ENCODE assay signal across 18 cellular contexts in genomic region chr10:5757766-5758517, GRCh38. TPM values are rescaled to one million over a fixed set of nuclear protein-coding genes. Genes with fewer than 3 reads are reported as not detected.
A peak's percentile ranks its signal among the peaks of the same experiment; 100 is the strongest.
DNase-seq lines count a peak whose midpoint lies in the region; TF ChIP-seq lines count a peak whose summit lies in the region.
"Had no signal": no experiment of that assay in that cellular context is flagged by ENCODE, and none has a peak within 500 bp of the region (broad histone marks: within the 10 kb centered on the region; RNA-seq: fewer than 3 reads in every experiment).

No MANE protein-coding gene starts in this region.

- H3K4me3 Mint-ChIP-seq in immature natural killer cell, result no peak overlapping the region
- H3K4me3 Mint-ChIP-seq: T-helper 1 cell treated with Interleukin-12 subunit alpha and Interleukin-12 subunit beta and Interleukin-4 antibody, amounts not matched to agents 30 μg/mL and 1 μg/mL, for 36 hours had no signal

- DNase-seq in cardiac muscle cell (ENCODE audit: low read depth in 1 of 2, low spot score in 1 of 2), result no peak
- DNase-seq in right atrium auricular region (ENCODE audit: low spot score), result no peak
- DNase-seq in immature natural killer cell, result no peak
- no peak for DNase-seq in Karpas-422
- no peak for DNase-seq in substantia nigra (lab: John Stamatoyannopoulos, UW)
- DNase-seq in head of caudate nucleus, result no peak
- DNase-seq: activated CD8-positive, alpha-beta memory T cell treated with anti-CD3 and anti-CD28 coated beads for 24 hours; adrenal gland; cortex of kidney; DMS153; NCI-H526 treated with DMSO at 0.1 percent for 48 hours; ovary; SJCRH30; stimulated activated CD4-positive, alpha-beta T cell treated with anti-CD3 and anti-CD28 coated beads, Interleukin-15, amount 100 ng/mL, for 24 hours; WERI-Rb-1 had no signal

- H3K27me3 Mint-ChIP-seq in immature natural killer cell (ENCODE audit: low read depth in 3 of 3), result no peaks in the 10 kb centered on the region

- peaks cover 19 to 37% (median 35%) of the 10 kb centered on the region in 3 donors for H3K36me3 Mint-ChIP-seq in immature natural killer cell

- peak overlapping the region in 5 of 6 donors; percentile 23 to 83 (median 78) for H3K27ac Mint-ChIP-seq in immature natural killer cell

- H2AFZ ChIP-seq in Karpas-422 (ENCODE audit: low read length), result no peak overlapping the region

- no peak for TF ChIP-seq CTCF in cardiac muscle cell (IDR thresholded peaks at IDR 0.05; ENCODE audit: low read depth, low read length)
- no peak for TF ChIP-seq CTCF in right atrium auricular region (IDR thresholded peaks at IDR 0.05)
- no peak for TF ChIP-seq CTCF in VCaP (conservative IDR thresholded peaks at IDR 0.05)

- H3K9me3 ChIP-seq in cardiac muscle cell (ENCODE audit: low read depth) (no peaks in the 10 kb centered on the region), right atrium auricular region (no peaks in the 10 kb centered on the region), Karpas-422 (ENCODE audit: low read length) (no peaks in the 10 kb centered on the region)
- H3K9me3 ChIP-seq: adrenal gland, ovary, SJCRH30, suprapubic skin had no signal

- no peak overlapping the region for H3K9ac ChIP-seq in Karpas-422 (ENCODE audit: low read length)

- intact Hi-C loops in head of caudate nucleus (cut with DNase I), result no loop called here

- no peak overlapping the region for H3K4me2 ChIP-seq in Karpas-422 (ENCODE audit: low read depth, low read length, poor library complexity, severe bottlenecking)

- H3K27me3 ChIP-seq in cardiac muscle cell (no peaks in the 10 kb centered on the region), right atrium auricular region (no peaks in the 10 kb centered on the region), Karpas-422 (ENCODE audit: low read length) (no peaks in the 10 kb centered on the region)
- H3K27me3 ChIP-seq: adrenal gland, ovary, SJCRH30, suprapubic skin had no signal

- 0 out of 2 replicates have a peak, but pooled peaks cover 4% of the 10 kb centered on the region for H4K20me1 ChIP-seq in Karpas-422 (ENCODE audit: insufficient read depth, low read depth, low read length)

- peaks cover 0 to 1% of the 10 kb centered on the region in 2 donors for H3K4me1 Mint-ChIP-seq in immature natural killer cell

- H3K27ac ChIP-seq in cardiac muscle cell (peak overlapping the region; percentile 6), right atrium auricular region (no peak overlapping the region), VCaP (peak overlapping the region; percentile 67), Karpas-422 (ENCODE audit: low read length) (no peak overlapping the region), substantia nigra (ENCODE audit: low read depth, low read length, poor library complexity, severe bottlenecking) (no peak overlapping the region)
- H3K27ac ChIP-seq: adrenal gland, ovary, SJCRH30, suprapubic skin, WERI-Rb-1 had no signal

- H3K36me3 ChIP-seq in cardiac muscle cell (peaks cover 43% of the 10 kb centered on the region), right atrium auricular region (peaks cover 56% of the 10 kb centered on the region), Karpas-422 (ENCODE audit: insufficient read depth, low read length) (peaks cover 54% of the 10 kb centered on the region; the same call in 1 of the 2 replicates)
- H3K36me3 ChIP-seq: ovary had no signal

- H3K4me3 ChIP-seq in cardiac muscle cell (no peak overlapping the region), right atrium auricular region (no peak overlapping the region), Karpas-422 (ENCODE audit: low read length) (no peak overlapping the region)
- H3K4me3 ChIP-seq: adrenal gland, ovary, SJCRH30, suprapubic skin had no signal

- no peaks in the 10 kb centered on the region for H3K9me2 ChIP-seq in Karpas-422 (replicated peaks; ENCODE audit: insufficient read depth, low read length)

- peaks cover 7% of the 10 kb centered on the region for H3K79me2 ChIP-seq in Karpas-422 (ENCODE audit: low read length)

- H3K4me1 ChIP-seq in cardiac muscle cell (ENCODE audit: low read depth), result no peaks in the 10 kb centered on the region
- no peaks in the 10 kb centered on the region for H3K4me1 ChIP-seq in right atrium auricular region
- no peaks in the 10 kb centered on the region for H3K4me1 ChIP-seq in Karpas-422 (ENCODE audit: low read length)
- H3K4me1 ChIP-seq: SJCRH30, suprapubic skin had no signal

- no peaks in the 10 kb centered on the region for H3K9me3 Mint-ChIP-seq in immature natural killer cell
- H3K9me3 Mint-ChIP-seq: T-helper 1 cell treated with Interleukin-12 subunit alpha and Interleukin-12 subunit beta and Interleukin-4 antibody, amounts not matched to agents 30 μg/mL and 1 μg/mL, for 36 hours had no signal

RNA-seq across cellular contexts. Expression of gene GDI2, which starts 55.3 kb away (rescaled TPM):
- 218 and 234 TPM in 2 replicates for total RNA-seq in cardiac muscle cell
- 182 and 230 TPM in 2 replicates for polyA plus RNA-seq in cardiac muscle cell
- 100 to 1,000 TPM; 117 to 124 TPM for total RNA-seq in right atrium auricular region
- polyA plus RNA-seq in immature natural killer cell, result 100 to 1,000 TPM; 181 to 290 (median 199) TPM
- 275 and 383 TPM in 2 replicates for total RNA-seq in Karpas-422 (2014; rRNA removed; shearing (Covaris generic); ENCODE audit: low replicate concordance)

Comparison
In these comparisons a context has a peak if more than half of its experiments do, and no peak if none do; other contexts are left out.
1. H3K27ac ChIP-seq: peak in cardiac muscle cell (single experiment) and VCaP (single experiment); none in right atrium auricular region (0 of 2), Karpas-422 (single experiment) and substantia nigra (single experiment).